In the genomic region with DNA sequence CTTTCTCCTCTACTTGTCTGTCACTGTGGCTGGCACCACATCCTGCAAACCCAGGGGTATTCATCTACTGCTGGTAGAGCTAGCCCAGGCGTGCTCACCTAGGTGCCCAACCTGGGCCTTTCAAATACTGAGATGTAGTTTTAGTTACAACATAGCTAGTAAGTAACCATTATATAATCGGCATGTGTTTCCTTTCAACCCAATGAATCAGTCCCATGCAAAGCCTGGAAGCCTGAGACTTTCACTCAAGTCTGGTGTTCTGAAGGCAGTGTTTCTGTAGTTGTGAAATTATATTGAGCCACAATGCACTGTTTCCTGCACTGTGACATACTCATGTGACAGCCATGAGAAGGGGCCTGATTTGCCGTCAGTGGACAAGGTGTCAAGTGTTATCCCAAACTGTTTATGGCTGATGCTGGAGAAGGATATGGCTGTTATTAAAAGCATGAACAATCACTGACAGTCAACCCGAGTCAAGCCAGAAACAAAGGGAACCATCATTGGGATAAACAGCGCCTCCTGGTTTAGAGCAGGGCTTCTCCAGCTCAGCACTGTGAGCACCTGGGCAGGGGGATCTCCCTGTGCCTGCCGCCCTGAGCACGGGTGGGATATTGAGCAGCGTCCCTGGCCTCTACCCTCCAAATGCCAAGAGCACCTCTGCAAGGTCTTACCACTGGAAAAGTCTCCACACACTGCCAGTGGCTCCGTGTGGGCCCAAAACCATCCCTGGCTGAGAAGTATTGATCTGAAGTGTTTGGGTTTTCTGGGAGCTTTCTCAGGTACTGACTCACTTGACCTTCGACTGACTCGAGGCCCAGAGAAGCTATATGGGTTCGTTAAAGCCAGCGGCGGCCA, we compare ENCODE assay signal across 8 cellular contexts. TPM values are rescaled to one million over a fixed set of nuclear protein-coding genes. Genes with fewer than 3 reads are reported as not detected.
DNase-seq lines count a peak whose midpoint lies in the region; TF ChIP-seq lines count a peak whose summit lies in the region.

No MANE protein-coding gene starts in this region.

- H3K4me3 Mint-ChIP-seq in activated T-cell treated with anti-CD3 and anti-CD28 coated beads, Interleukin-2, amount 50 U/mL, for 24 hours = peak overlapping the region; percentile 91
- H3K4me3 Mint-ChIP-seq in type B pancreatic cell = peak overlapping the region; percentile 95

- H3K4me1 ChIP-seq in breast epithelium = peaks cover 0 to 15% of the 10 kb centered on the region in 2 donors

- TF ChIP-seq POLR2A in breast epithelium (IDR thresholded peaks at IDR 0.05) = no peak

- peak; percentile 47 for DNase-seq in activated T-cell treated with anti-CD3 and anti-CD28 coated beads, Interleukin-2, amount 50 U/mL, for 24 hours
- no peak for DNase-seq in activated T-cell treated with anti-CD3 and anti-CD28 coated beads for 4 hours
- DNase-seq in NCI-H526 treated with DMSO at 0.1 percent for 48 hours (lab: John Stamatoyannopoulos, UW) = peak; percentile 22
- DNase-seq in breast epithelium (ENCODE audit: low spot score in 2 of 2) = no peak
- peak; percentile 49 to 69 for DNase-seq in lung microvascular endothelial cell (ENCODE audit: low read depth in 2 of 2)
- no peak for DNase-seq in type B pancreatic cell (ENCODE audit: extremely low spot score, unreplicated experiment)
- no peak for DNase-seq in globus pallidus (ENCODE audit: low spot score)
- DNase-seq in 8988T = no peak

- no peaks in the 10 kb centered on the region for H3K27me3 ChIP-seq in breast epithelium

- peaks cover 68% of the 10 kb centered on the region for H3K4me1 Mint-ChIP-seq in activated T-cell treated with anti-CD3 and anti-CD28 coated beads, Interleukin-2, amount 50 U/mL, for 24 hours (ENCODE audit: low read depth)
- H3K4me1 Mint-ChIP-seq in type B pancreatic cell (ENCODE audit: unreplicated experiment) = peaks cover 36% of the 10 kb centered on the region

- intact Hi-C loops in breast epithelium (cut with DNase I; ENCODE audit: low total_unique reads) = no loop called here

- H3K9me3 ChIP-seq in breast epithelium = no peaks in the 10 kb centered on the region

- peak overlapping the region; percentile 75 to 85 (median 82) for H3K4me3 ChIP-seq in breast epithelium

- no peaks in the 10 kb centered on the region for H3K9me3 Mint-ChIP-seq in activated T-cell treated with anti-CD3 and anti-CD28 coated beads, Interleukin-2, amount 50 U/mL, for 24 hours
- no peaks in the 10 kb centered on the region for H3K9me3 Mint-ChIP-seq in type B pancreatic cell

- no peaks in the 10 kb centered on the region for H3K27me3 Mint-ChIP-seq in activated T-cell treated with anti-CD3 and anti-CD28 coated beads, Interleukin-2, amount 50 U/mL, for 24 hours
- H3K27me3 Mint-ChIP-seq in type B pancreatic cell = no peaks in the 10 kb centered on the region

- TF ChIP-seq CTCF in breast epithelium (IDR thresholded peaks at IDR 0.05) (no peak), type B pancreatic cell (conservative IDR thresholded peaks at IDR 0.05) (peak; percentile 45)

- H3K27ac ChIP-seq in breast epithelium = peak overlapping the region; percentile 96 to 100

- peaks cover 71% of the 10 kb centered on the region for H3K36me3 Mint-ChIP-seq in activated T-cell treated with anti-CD3 and anti-CD28 coated beads, Interleukin-2, amount 50 U/mL, for 24 hours (ENCODE audit: low read depth)
- peaks cover 18% of the 10 kb centered on the region for H3K36me3 Mint-ChIP-seq in type B pancreatic cell

- peaks cover 13% of the 10 kb centered on the region for H3K36me3 ChIP-seq in breast epithelium

- H3K27ac Mint-ChIP-seq in activated T-cell treated with anti-CD3 and anti-CD28 coated beads, Interleukin-2, amount 50 U/mL, for 24 hours = peak overlapping the region; percentile 95
- peak overlapping the region; percentile 97 for H3K27ac Mint-ChIP-seq in type B pancreatic cell

RNA-seq across cellular contexts. Expression of a gene that starts 1.6 kb away (rescaled TPM):
- total RNA-seq in breast epithelium (100 to 1,000 TPM; 200 to 579 (median 380) TPM), lung microvascular endothelial cell (293 and 309 TPM in 2 replicates), type B pancreatic cell (ENCODE audit: low replicate concordance) (207 and 236 TPM in 2 replicates)

RNA-seq across cellular contexts. Expression of a gene that starts 1.9 kb away (rescaled TPM):
- total RNA-seq in breast epithelium = 10 to 100 TPM; 12.5 to 18.4 (median 14.4) TPM
- total RNA-seq in lung microvascular endothelial cell = 6.8 and 8.1 TPM in 2 replicates
- 20.5 and 25.5 TPM in 2 replicates for total RNA-seq in type B pancreatic cell (ENCODE audit: low replicate concordance)

RNA-seq across cellular contexts. Expression of a gene that starts 19.3 kb away (rescaled TPM):
- total RNA-seq in breast epithelium (10 to 100 TPM; 20.6 to 26.5 (median 25.6) TPM), lung microvascular endothelial cell (21.1 and 25.0 TPM in 2 replicates), type B pancreatic cell (ENCODE audit: low replicate concordance) (45.6 and 66.3 TPM in 2 replicates)

RNA-seq across cellular contexts. Expression of a gene that starts 41.2 kb away (rescaled TPM):
- total RNA-seq in breast epithelium = 10 to 100 TPM; 16.3 to 32.1 (median 25.6) TPM
- 7.4 and 10.9 TPM in 2 replicates for total RNA-seq in lung microvascular endothelial cell
- total RNA-seq in type B pancreatic cell (ENCODE audit: low replicate concordance) = 35.6 and 37.4 TPM in 2 replicates

Comparison
In these comparisons a context has a peak if more than half of its experiments do, and no peak if none do; other contexts are left out.
1. DNase-seq: peak in activated T-cell treated with anti-CD3 and anti-CD28 coated beads, Interleukin-2, amount 50 U/mL, for 24 hours (single experiment), NCI-H526 treated with DMSO at 0.1 percent for 48 hours (single experiment) and lung microvascular endothelial cell (2 of 2); none in activated T-cell treated with anti-CD3 and anti-CD28 coated beads for 4 hours (single experiment), breast epithelium (0 of 2), type B pancreatic cell (single experiment), globus pallidus (single experiment) and 8988T (single experiment).